ENCODE assay signal across 9 cellular contexts in genomic region chr16:3171855-3172593, GRCh38. TPM values are rescaled to one million over a fixed set of nuclear protein-coding genes. Genes with fewer than 3 reads are reported as not detected.
DNase-seq lines count a peak whose midpoint lies in the region; ATAC-seq lines count a peak whose summit lies in the region.
"Had no signal": no experiment of that assay in that cellular context is flagged by ENCODE, and none has a peak within 500 bp of the region (broad histone marks: within the 10 kb centered on the region; RNA-seq: fewer than 3 reads in every experiment).

No MANE protein-coding gene starts in this region.

- peaks cover 51% of the 10 kb centered on the region for H3K27me3 Mint-ChIP-seq in activated CD8-positive, alpha-beta T cell treated with anti-CD3 and anti-CD28 coated beads, Interleukin-2, amount 10 ng/mL, durations not matched to agents 7 days and 5 days (ENCODE audit: low read depth)

- peak overlapping the region; percentile 57 for H3K27ac Mint-ChIP-seq in activated CD8-positive, alpha-beta T cell treated with anti-CD3 and anti-CD28 coated beads, Interleukin-2, amount 10 ng/mL, durations not matched to agents 7 days and 5 days
- H3K27ac Mint-ChIP-seq: nephron had no signal

- H3K9ac ChIP-seq in BLaER1 treated with 17β-estradiol and CSF1 and Interleukin-3, amounts not matched to agents 10 nM and 100 nM: no peak overlapping the region

- H4K20me1 ChIP-seq in BLaER1 treated with 17β-estradiol and CSF1 and Interleukin-3, amounts not matched to agents 10 nM and 100 nM: peaks cover 0 to 23% (median 7%) of the 10 kb centered on the region in 11 experiments; a peak in 8 of 22 replicates

- no peaks in the 10 kb centered on the region for H3K9me3 Mint-ChIP-seq in activated CD8-positive, alpha-beta T cell treated with anti-CD3 and anti-CD28 coated beads, Interleukin-2, amount 10 ng/mL, durations not matched to agents 7 days and 5 days (ENCODE audit: insufficient read depth)

- peaks cover 88 to 100% (median 98%) of the 10 kb centered on the region in 11 experiments for H3K27me3 ChIP-seq in BLaER1 treated with 17β-estradiol and CSF1 and Interleukin-3, amounts not matched to agents 10 nM and 100 nM
- H3K27me3 ChIP-seq in aorta (ENCODE audit: control insufficient read depth in 1 of 2, insufficient read depth in 2 of 2, low read length in 1 of 2): peaks cover 0 to 1% of the 10 kb centered on the region in 2 donors

- peak overlapping the region; percentile 27 to 60 (median 50) for H3K4me2 ChIP-seq in BLaER1 treated with 17β-estradiol and CSF1 and Interleukin-3, amounts not matched to agents 10 nM and 100 nM

- H3K4me1 Mint-ChIP-seq in activated CD8-positive, alpha-beta T cell treated with anti-CD3 and anti-CD28 coated beads, Interleukin-2, amount 10 ng/mL, durations not matched to agents 7 days and 5 days (ENCODE audit: low read depth): peaks cover 42% of the 10 kb centered on the region

- H3K36me3 ChIP-seq in BLaER1 treated with 17β-estradiol and CSF1 and Interleukin-3, amounts not matched to agents 10 nM and 100 nM: no peaks in the 10 kb centered on the region
- no peaks in the 10 kb centered on the region for H3K36me3 ChIP-seq in aorta (ENCODE audit: control insufficient read depth in 1 of 2, insufficient read depth in 2 of 2, low read length in 1 of 2)

- POLR2A ChIA-PET in activated CD8-positive, alpha-beta T cell treated with anti-CD3 and anti-CD28 coated beads, Interleukin-2, amount 10 ng/mL, durations not matched to agents 7 days and 5 days (lab: Charles Lee): interaction anchor here (0.6 to 2.6 kb wide), 8 partner anchors 12 to 1613 kb away, joined by 3 to 11 read pairs (median 3); partner anchors contain the start of genes OR1F1, ZNF174 and ZSCAN32

- peak; percentile 25 for ATAC-seq in HG03159 (IDR thresholded peaks at IDR 0.05; ENCODE audit: unreplicated experiment)
- ATAC-seq in activated CD8-positive, alpha-beta T cell treated with anti-CD3 and anti-CD28 coated beads, Interleukin-2, amount 10 ng/mL, durations not matched to agents 7 days and 5 days: peak; percentile 23
- no peak for ATAC-seq in aorta (ENCODE audit: low FRiP score)
- ATAC-seq in Right ventricle myocardium superior (ENCODE audit: poor library complexity): no peak

- peak overlapping the region in 5 of 10 experiments; percentile 4 to 29 (median 19); a peak in 3 of 20 replicates for H3K4me3 ChIP-seq in BLaER1 treated with 17β-estradiol and CSF1 and Interleukin-3, amounts not matched to agents 10 nM and 100 nM
- H3K4me3 ChIP-seq in aorta (ENCODE audit: low read length in 2 of 2): no peak overlapping the region

- DNase-seq in activated CD8-positive, alpha-beta T cell treated with anti-CD3 and anti-CD28 coated beads, Interleukin-2, amount 10 ng/mL, durations not matched to agents 7 days and 5 days: peak; percentile 61
- DNase-seq in iris pigment epithelial cell (ENCODE audit: low read depth) (peak; percentile 82), DMS153 treated with DMSO at 0.1 percent for 48 hours (lab: John Stamatoyannopoulos, UW; ENCODE audit: unreplicated experiment) (no peak), aorta (no peak), Right ventricle myocardium superior (no peak), Ammon's horn (ENCODE audit: low spot score) (no peak)

- peaks cover 17 to 31% (median 28%) of the 10 kb centered on the region in 10 experiments for H3K4me1 ChIP-seq in BLaER1 treated with 17β-estradiol and CSF1 and Interleukin-3, amounts not matched to agents 10 nM and 100 nM
- no peaks in the 10 kb centered on the region for H3K4me1 ChIP-seq in aorta (ENCODE audit: control insufficient read depth in 1 of 2, insufficient read depth in 2 of 2, low read length in 2 of 2)

- peak overlapping the region; percentile 60 for H3K4me3 Mint-ChIP-seq in activated CD8-positive, alpha-beta T cell treated with anti-CD3 and anti-CD28 coated beads, Interleukin-2, amount 10 ng/mL, durations not matched to agents 7 days and 5 days
- H3K4me3 Mint-ChIP-seq: nephron had no signal

- H3K9me3 ChIP-seq in BLaER1 treated with 17β-estradiol and CSF1 and Interleukin-3, amounts not matched to agents 10 nM and 100 nM (replicated peaks in 1 of 11): peaks cover 0 to 34% (median 12%) of the 10 kb centered on the region in 11 experiments; a peak in 12 of 22 replicates
- no peaks in the 10 kb centered on the region for H3K9me3 ChIP-seq in aorta (ENCODE audit: control insufficient read depth, low read length)

- 8 to 11% methylated on average over 41 of the region's 41 CpGs for WGBS in aorta, 2 donors

- H3K27ac ChIP-seq in BLaER1 treated with 17β-estradiol and CSF1 and Interleukin-3, amounts not matched to agents 10 nM and 100 nM: no peak overlapping the region
- no peak overlapping the region for H3K27ac ChIP-seq in aorta (ENCODE audit: low read depth in 1 of 2, low read length in 2 of 2)

- CTCF ChIA-PET in activated CD8-positive, alpha-beta T cell treated with anti-CD3 and anti-CD28 coated beads, Interleukin-2, amount 10 ng/mL, durations not matched to agents 7 days and 5 days (lab: Charles Lee): interaction anchor here (0.6 to 3.1 kb wide), 12 partner anchors 9 to 144 kb away, joined by 3 to 18 read pairs (median 7); partner anchors contain the start of gene OR1F1

- no peaks in the 10 kb centered on the region for H3K36me3 Mint-ChIP-seq in activated CD8-positive, alpha-beta T cell treated with anti-CD3 and anti-CD28 coated beads, Interleukin-2, amount 10 ng/mL, durations not matched to agents 7 days and 5 days (ENCODE audit: low read depth)

- intact Hi-C loops in aorta (cut with DNase I) (no loop called here), Right ventricle myocardium superior (cut with DNase I) (no loop called here)

RNA-seq across cellular contexts. Expression of gene OR1F1, which starts 16.0 kb away (rescaled TPM):
- not detected for total RNA-seq in activated CD8-positive, alpha-beta T cell treated with anti-CD3 and anti-CD28 coated beads, Interleukin-2, amount 10 ng/mL, durations not matched to agents 7 days and 5 days
- total RNA-seq in aorta (not detected), Right ventricle myocardium superior (not detected)
- polyA plus RNA-seq in aorta: not detected

RNA-seq across cellular contexts. Expression of gene ZNF213, which starts 37.2 kb away (rescaled TPM):
- 10 to 100 TPM; 10.8 to 12.1 TPM for total RNA-seq in activated CD8-positive, alpha-beta T cell treated with anti-CD3 and anti-CD28 coated beads, Interleukin-2, amount 10 ng/mL, durations not matched to agents 7 days and 5 days
- total RNA-seq in aorta (1 to 10 TPM; 8.0 to 8.6 TPM), Right ventricle myocardium superior (6.1 TPM)
- polyA plus RNA-seq in aorta: 1 to 10 TPM; 2.3 to 5.6 TPM

RNA-seq across cellular contexts. Expression of gene ZNF205, which starts 59.6 kb away (rescaled TPM):
- not detected for total RNA-seq in activated CD8-positive, alpha-beta T cell treated with anti-CD3 and anti-CD28 coated beads, Interleukin-2, amount 10 ng/mL, durations not matched to agents 7 days and 5 days
- total RNA-seq in aorta (10 to 100 TPM in 1 of 2 donors, 1 to 10 TPM in 1; 7.1 to 10.0 TPM), Right ventricle myocardium superior (6.9 TPM)
- polyA plus RNA-seq in aorta: 10 to 100 TPM in 1 of 2 donors, 1 to 10 TPM in 1; 8.9 to 36.6 TPM

Comparison
In these comparisons a context has a peak if more than half of its experiments do, and no peak if none do; other contexts are left out.
1. ATAC-seq: peak in HG03159 (single experiment) and activated CD8-positive, alpha-beta T cell treated with anti-CD3 and anti-CD28 coated beads, Interleukin-2, amount 10 ng/mL, durations not matched to agents 7 days and 5 days (single experiment); none in aorta (single experiment) and Right ventricle myocardium superior (single experiment).
2. DNase-seq: peak in activated CD8-positive, alpha-beta T cell treated with anti-CD3 and anti-CD28 coated beads, Interleukin-2, amount 10 ng/mL, durations not matched to agents 7 days and 5 days (single experiment) and iris pigment epithelial cell (single experiment); none in DMS153 treated with DMSO at 0.1 percent for 48 hours (single experiment), aorta (0 of 2), Right ventricle myocardium superior (single experiment) and Ammon's horn (single experiment).